Comparison of ENCODE assay signal across 18 cellular contexts in genomic region chr6:108667984-108668383, GRCh38.
DNase-seq lines count a peak whose midpoint lies in the region; ATAC-seq, FAIRE-seq and TF ChIP-seq lines count a peak whose summit lies in the region.
"Had no signal": no experiment of that assay in that cellular context is flagged by ENCODE, and none has a peak within 500 bp of the region (broad histone marks: within the 10 kb centered on the region; RNA-seq: fewer than 3 reads in every experiment).

No MANE protein-coding gene starts in this region.

- peaks cover 5% of the 10 kb centered on the region for H3K4me1 ChIP-seq in astrocyte (ENCODE audit: insufficient read depth, low read length)
- peaks cover 8 to 65% (median 58%) of the 10 kb centered on the region in 12 donors for H3K4me1 ChIP-seq in heart left ventricle
- peaks cover 8% of the 10 kb centered on the region for H3K4me1 ChIP-seq in osteoblast (ENCODE audit: insufficient read depth, low read length)

- H3K4me2 ChIP-seq in astrocyte (ENCODE audit: low read length), result no peak overlapping the region
- H3K4me2 ChIP-seq in osteoblast (ENCODE audit: insufficient read depth, low read length), result no peak overlapping the region

- peaks cover 73% of the 10 kb centered on the region for H3K79me2 ChIP-seq in astrocyte (ENCODE audit: insufficient read depth, low read length)
- peaks cover 84% of the 10 kb centered on the region for H3K79me2 ChIP-seq in osteoblast (ENCODE audit: insufficient read depth, low read length)

- H3K27me3 ChIP-seq in astrocyte (ENCODE audit: insufficient read depth, low read length), result no peaks in the 10 kb centered on the region
- H3K27me3 ChIP-seq in heart left ventricle, result no peaks in the 10 kb centered on the region
- no peaks in the 10 kb centered on the region for H3K27me3 ChIP-seq in osteoblast (ENCODE audit: insufficient read depth, low read length)
- H3K27me3 ChIP-seq: ascending aorta had no signal

- H4K20me1 ChIP-seq in astrocyte (ENCODE audit: insufficient read depth, low read length) (peaks cover 75% of the 10 kb centered on the region), osteoblast (ENCODE audit: insufficient read depth, low read length) (peaks cover 68% of the 10 kb centered on the region)

- H2AFZ ChIP-seq in astrocyte (ENCODE audit: low read depth, low read length) (no peak overlapping the region), osteoblast (ENCODE audit: low read length) (no peak overlapping the region)

- H3K36me3 ChIP-seq in astrocyte (ENCODE audit: insufficient read depth, low read length) (peaks cover 3% of the 10 kb centered on the region), heart left ventricle (peaks cover 0 to 31% (median 19%) of the 10 kb centered on the region in 9 donors), osteoblast (ENCODE audit: insufficient read depth, low read length) (peaks cover 12% of the 10 kb centered on the region)

- H3K4me3 ChIP-seq in astrocyte (ENCODE audit: insufficient read depth, low read depth, low read length) (no peak overlapping the region), heart left ventricle (no peak overlapping the region), osteoblast (ENCODE audit: insufficient read depth, low read length) (no peak overlapping the region)
- H3K4me3 ChIP-seq: GM12878, SK-N-MC had no signal

- DNase-seq in COLO829 (ENCODE audit: low spot score), result peak; percentile 35
- peak; percentile 65 for DNase-seq in astrocyte (ENCODE audit: low read depth)
- DNase-seq in heart left ventricle, result peak in 1 of 5 donors; percentile 34
- DNase-seq in osteoblast (ENCODE audit: insufficient read length, low spot score, missing footprints), result peak; percentile 89
- DNase-seq in NCI-H748 (lab: John Stamatoyannopoulos, UW; ENCODE audit: unreplicated experiment), result no peak
- no peak for DNase-seq in NCI-H510A (lab: John Stamatoyannopoulos, UW)
- DNase-seq in H4 (ENCODE audit: low spot score), result no peak
- DNase-seq: activated CD4-positive, CD25-positive, alpha-beta regulatory T cell; activated T-cell treated with anti-CD3 and anti-CD28 coated beads for 4 hours; AML-193; DMS79; HCEC 1CT; naive thymus-derived CD4-positive, alpha-beta T cell; NCI-H1417 treated with DMSO at 0.1 percent for 48 hours had no signal

- H3K27ac Mint-ChIP-seq in astrocyte (ENCODE audit: unreplicated experiment), result peak overlapping the region; percentile 20
- H3K27ac Mint-ChIP-seq: naive thymus-derived CD4-positive, alpha-beta T cell had no signal

- intact Hi-C loops in heart left ventricle (cut with DNase I), result no loop called here

- TF ChIP-seq POLR2A in heart left ventricle (IDR thresholded peaks at IDR 0.05), result no peak

- H3K9me3 ChIP-seq in astrocyte (ENCODE audit: insufficient read depth, low read depth, low read length) (no peaks in the 10 kb centered on the region), heart left ventricle (no peaks in the 10 kb centered on the region), osteoblast (ENCODE audit: low read depth, low read length) (no peaks in the 10 kb centered on the region)
- H3K9me3 ChIP-seq: ascending aorta had no signal

- H3K9ac ChIP-seq in astrocyte (ENCODE audit: low read length), result no peak overlapping the region

- peaks cover 12% of the 10 kb centered on the region for H3K36me3 Mint-ChIP-seq in astrocyte (ENCODE audit: low read depth, unreplicated experiment)

- no peak for TF ChIP-seq CTCF in astrocyte (IDR thresholded peaks at IDR 0.05; ENCODE audit: insufficient read depth, low read depth, low read length)
- no peak for TF ChIP-seq CTCF in heart left ventricle (IDR thresholded peaks at IDR 0.05)
- no peak for TF ChIP-seq CTCF in osteoblast (IDR thresholded peaks at IDR 0.05; ENCODE audit: extremely low read depth, low read depth, low read length)

- ATAC-seq in heart left ventricle, result peak in 3 of 4 donors; percentile 27 to 43 (median 33)
- ATAC-seq in HG03457 (IDR thresholded peaks at IDR 0.05; ENCODE audit: unreplicated experiment), result no peak
- ATAC-seq: GM12878; naive thymus-derived CD4-positive, alpha-beta T cell had no signal

- WGBS in heart left ventricle, 4 donors, result 33 to 39% (median 36%) methylated on average over 6 of the region's 6 CpGs

- no peak overlapping the region for H3K27ac ChIP-seq in astrocyte (ENCODE audit: low read depth, low read length)
- H3K27ac ChIP-seq in heart left ventricle, result peak overlapping the region in 2 of 12 donors; percentile 11 to 27
- no peak overlapping the region for H3K27ac ChIP-seq in osteoblast (ENCODE audit: low read depth, low read length)
- H3K27ac ChIP-seq: ascending aorta, SK-N-MC had no signal

- no peak for FAIRE-seq in astrocyte (lab: Jason Lieb, UNC)
- FAIRE-seq: GM12878 had no signal

- no peaks in the 10 kb centered on the region for H3K9me3 Mint-ChIP-seq in astrocyte (ENCODE audit: unreplicated experiment)
- H3K9me3 Mint-ChIP-seq: naive thymus-derived CD4-positive, alpha-beta T cell had no signal

- H3K27me3 Mint-ChIP-seq in astrocyte (ENCODE audit: low read depth, unreplicated experiment), result no peaks in the 10 kb centered on the region

- H3K4me1 Mint-ChIP-seq in astrocyte (ENCODE audit: low read depth, unreplicated experiment), result peaks cover 18% of the 10 kb centered on the region

- H3K4me3 Mint-ChIP-seq in astrocyte (ENCODE audit: unreplicated experiment), result peak overlapping the region; percentile 20
- H3K4me3 Mint-ChIP-seq: naive thymus-derived CD4-positive, alpha-beta T cell had no signal

Comparison
In these comparisons a context has a peak if more than half of its experiments do, and no peak if none do; other contexts are left out.
1. DNase-seq: peak in COLO829 (single experiment), astrocyte (single experiment) and osteoblast (single experiment); none in NCI-H748 (single experiment), NCI-H510A (single experiment) and H4 (single experiment).